In genomic region chr15:52018244-52018643, GRCh38 we compare ENCODE assay signal across 8 cellular contexts. TPM values are rescaled to one million over a fixed set of nuclear protein-coding genes. Genes with fewer than 3 reads are reported as not detected.
DNase-seq lines count a peak whose midpoint lies in the region; ATAC-seq and TF ChIP-seq lines count a peak whose summit lies in the region.

No MANE protein-coding gene starts in this region.

- no peak for TF ChIP-seq CTCF in C4-2B (conservative IDR thresholded peaks at IDR 0.05)
- TF ChIP-seq CTCF in chondrocyte (IDR thresholded peaks at IDR 0.05): no peak

- peak; percentile 35 for DNase-seq in LHCN-M2 (ENCODE audit: low read depth)
- no peak for DNase-seq in chondrocyte (ENCODE audit: low spot score)
- no peak for DNase-seq in natural killer cell treated with Interleukin-12 subunit alpha and Interleukin-12 subunit beta and Interleukin-15 and Interleukin-18, amount 100 ng/mL, for 72 hours (ENCODE audit: low spot score)
- no peak for DNase-seq in stimulated activated CD4-positive, alpha-beta T cell treated with anti-CD3 and anti-CD28 coated beads, Interleukin-1b, Interleukin-23, amount 100 ng/mL, for 48 hours
- DNase-seq in NK-92 treated with Interleukin-12 subunit alpha and Interleukin-12 subunit beta, amount 100 ng/mL, for 24 hours (lab: John Stamatoyannopoulos, UW): no peak
- DNase-seq in posterior cingulate gyrus: no peak

- intact Hi-C loops in posterior cingulate gyrus (cut with DNase I): loop anchor here (5.0 kb wide), 1 partner anchor 46 kb away; the partner anchor contains the start of gene LEO1

- H3K27ac Mint-ChIP-seq in chondrocyte (ENCODE audit: unreplicated experiment): peak overlapping the region; percentile 100
- H3K27ac Mint-ChIP-seq in natural killer cell treated with Interleukin-12 subunit alpha and Interleukin-12 subunit beta and Interleukin-15 and Interleukin-18, amount 100 ng/mL, for 72 hours: peak overlapping the region; percentile 96 to 99

- peaks cover 3% of the 10 kb centered on the region for H3K36me3 Mint-ChIP-seq in chondrocyte (ENCODE audit: low read depth)
- H3K36me3 Mint-ChIP-seq in natural killer cell treated with Interleukin-12 subunit alpha and Interleukin-12 subunit beta and Interleukin-15 and Interleukin-18, amount 100 ng/mL, for 72 hours: peaks cover 6% of the 10 kb centered on the region

- H3K4me1 Mint-ChIP-seq in chondrocyte (ENCODE audit: low read depth): peaks cover 36% of the 10 kb centered on the region
- H3K4me1 Mint-ChIP-seq in natural killer cell treated with Interleukin-12 subunit alpha and Interleukin-12 subunit beta and Interleukin-15 and Interleukin-18, amount 100 ng/mL, for 72 hours (ENCODE audit: low read depth in 2 of 2): peaks cover 39 to 57% of the 10 kb centered on the region in 2 donors

- H3K9me3 Mint-ChIP-seq in chondrocyte (ENCODE audit: low read depth): no peaks in the 10 kb centered on the region
- H3K9me3 Mint-ChIP-seq in natural killer cell treated with Interleukin-12 subunit alpha and Interleukin-12 subunit beta and Interleukin-15 and Interleukin-18, amount 100 ng/mL, for 72 hours: no peaks in the 10 kb centered on the region

- no peak for ATAC-seq in natural killer cell treated with Interleukin-12 subunit alpha and Interleukin-12 subunit beta and Interleukin-15 and Interleukin-18, amount 100 ng/mL, for 72 hours
- no peak for ATAC-seq in GM21528 (IDR thresholded peaks at IDR 0.05; ENCODE audit: low FRiP score, unreplicated experiment)

- H3K4me3 Mint-ChIP-seq in chondrocyte (ENCODE audit: unreplicated experiment): peak overlapping the region; percentile 92
- peak overlapping the region; percentile 86 for H3K4me3 Mint-ChIP-seq in natural killer cell treated with Interleukin-12 subunit alpha and Interleukin-12 subunit beta and Interleukin-15 and Interleukin-18, amount 100 ng/mL, for 72 hours

- H3K27me3 Mint-ChIP-seq in chondrocyte (ENCODE audit: low read depth): no peaks in the 10 kb centered on the region
- peaks cover 0 to 2% of the 10 kb centered on the region in 2 donors for H3K27me3 Mint-ChIP-seq in natural killer cell treated with Interleukin-12 subunit alpha and Interleukin-12 subunit beta and Interleukin-15 and Interleukin-18, amount 100 ng/mL, for 72 hours

- H3K27ac ChIP-seq in C4-2B: peak overlapping the region; percentile 99

RNA-seq across cellular contexts. Expression of gene MAPK6, which starts 0.8 kb away (rescaled TPM):
- total RNA-seq in LHCN-M2 (2014; rRNA removed) (53.9 and 67.1 TPM in 2 replicates), chondrocyte (45.2 to 60.1 TPM (median 59.0 TPM) in 3 replicates)
- 12.3 TPM for polyA plus RNA-seq in LHCN-M2 (2012)
- 10 to 100 TPM; 65.8 to 89.1 TPM for total RNA-seq in natural killer cell treated with Interleukin-12 subunit alpha and Interleukin-12 subunit beta and Interleukin-15 and Interleukin-18, amount 100 ng/mL, for 72 hours

RNA-seq across cellular contexts. Expression of gene LEO1, which starts 46.7 kb away (rescaled TPM):
- 46.0 and 48.9 TPM in 2 replicates for total RNA-seq in LHCN-M2 (2014; rRNA removed)
- polyA plus RNA-seq in LHCN-M2 (2012): 15.3 TPM
- 17.5 to 24.0 TPM (median 17.7 TPM) in 3 replicates for total RNA-seq in chondrocyte
- 10 to 100 TPM; 29.6 to 31.6 TPM for total RNA-seq in natural killer cell treated with Interleukin-12 subunit alpha and Interleukin-12 subunit beta and Interleukin-15 and Interleukin-18, amount 100 ng/mL, for 72 hours
